Comparison of ENCODE assay signal across 17 cellular contexts in the genomic region with DNA sequence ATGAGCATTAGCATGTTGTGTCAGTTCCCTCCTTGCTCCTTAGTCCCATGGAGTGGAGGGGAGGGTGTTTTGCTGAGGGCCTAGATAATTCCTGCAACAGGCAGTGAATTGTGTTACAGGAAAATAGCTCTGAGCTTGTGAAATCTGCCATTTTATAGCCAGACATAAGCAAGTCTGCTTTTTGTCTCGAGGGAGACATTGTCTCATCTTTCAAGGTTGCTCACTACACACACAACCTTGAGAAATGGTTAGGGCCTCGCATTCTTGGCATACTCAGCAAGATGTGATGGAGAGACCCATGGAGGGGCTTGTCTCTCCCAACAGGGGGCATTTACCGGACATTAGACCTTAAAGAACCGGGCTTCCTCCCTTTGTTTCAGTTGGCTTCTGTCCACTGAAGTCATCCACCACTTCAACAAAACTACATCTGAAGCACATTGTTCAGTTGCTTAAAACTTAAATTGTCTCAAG.
DNase-seq lines count a peak whose midpoint lies in the region; ATAC-seq and TF ChIP-seq lines count a peak whose summit lies in the region.
"Had no signal": no experiment of that assay in that cellular context is flagged by ENCODE, and none has a peak within 500 bp of the region (broad histone marks: within the 10 kb centered on the region; RNA-seq: fewer than 3 reads in every experiment).

No MANE protein-coding gene starts in this region.

- H3K4me1 ChIP-seq in heart right ventricle, result peaks cover 2 to 41% (median 22%) of the 10 kb centered on the region in 9 donors
- peaks cover 0 to 17% of the 10 kb centered on the region in 2 donors for H3K4me1 ChIP-seq in right atrium auricular region
- H3K4me1 ChIP-seq in muscle layer of duodenum (ENCODE audit: control insufficient read depth in 1 of 2, insufficient read depth in 2 of 2, low read length in 2 of 2), result no peaks in the 10 kb centered on the region
- H3K4me1 ChIP-seq: tibial artery had no signal

- H3K27me3 ChIP-seq in heart right ventricle (no peaks in the 10 kb centered on the region), right atrium auricular region (no peaks in the 10 kb centered on the region), muscle layer of duodenum (ENCODE audit: low read depth, low read length) (no peaks in the 10 kb centered on the region)
- H3K27me3 ChIP-seq: colonic mucosa, tibial artery had no signal

- H3K27ac Mint-ChIP-seq in endothelial cell (ENCODE audit: unreplicated experiment), result peak overlapping the region; percentile 80
- H3K27ac Mint-ChIP-seq: activated CD8-positive, alpha-beta memory T cell treated with anti-CD3 and anti-CD28 coated beads, Interleukin-2, amount 10 ng/mL, durations not matched to agents 7 days and 5 days; activated naive CD4-positive, alpha-beta T cell treated with anti-CD3 and anti-CD28 coated beads for 36 hours; natural killer cell treated with Interleukin-12 subunit alpha and Interleukin-12 subunit beta and Interleukin-15 and Interleukin-18, amount 100 ng/mL, for 72 hours had no signal

- H3K4me3 ChIP-seq in heart right ventricle (no peak overlapping the region), right atrium auricular region (no peak overlapping the region), muscle layer of duodenum (ENCODE audit: low read depth in 1 of 2, low read length in 2 of 2) (no peak overlapping the region)
- H3K4me3 ChIP-seq: colonic mucosa, tibial artery had no signal

- DNase-seq in heart right ventricle (peak in 1 of 2 donors; percentile 15), right atrium auricular region (ENCODE audit: low spot score) (no peak), endothelial cell (ENCODE audit: low spot score) (peak; percentile 24), MV-4-11 (lab: John Stamatoyannopoulos, UW) (no peak), NK-92 (lab: John Stamatoyannopoulos, UW; ENCODE audit: unreplicated experiment) (no peak), head of caudate nucleus (no peak)
- DNase-seq: activated CD8-positive, alpha-beta memory T cell treated with anti-CD3 and anti-CD28 coated beads, Interleukin-2, amount 10 ng/mL, durations not matched to agents 7 days and 5 days; activated naive CD4-positive, alpha-beta T cell treated with anti-CD3 and anti-CD28 coated beads for 36 hours; colonic mucosa; Kasumi-1; NCI-H1930; stimulated activated CD4-positive, alpha-beta T cell treated with anti-CD3 and anti-CD28 coated beads, Interleukin-15, amount 100 ng/mL, for 24 hours; tibial artery had no signal

- no peaks in the 10 kb centered on the region for H3K9me3 Mint-ChIP-seq in endothelial cell (ENCODE audit: unreplicated experiment)
- H3K9me3 Mint-ChIP-seq: activated naive CD4-positive, alpha-beta T cell treated with anti-CD3 and anti-CD28 coated beads for 36 hours; natural killer cell treated with Interleukin-12 subunit alpha and Interleukin-12 subunit beta and Interleukin-15 and Interleukin-18, amount 100 ng/mL, for 72 hours had no signal

- H3K27me3 Mint-ChIP-seq in endothelial cell (ENCODE audit: unreplicated experiment), result peaks cover 2% of the 10 kb centered on the region

- H3K9me3 ChIP-seq in heart right ventricle, result no peaks in the 10 kb centered on the region
- H3K9me3 ChIP-seq in right atrium auricular region, result no peaks in the 10 kb centered on the region
- no peaks in the 10 kb centered on the region for H3K9me3 ChIP-seq in muscle layer of duodenum (ENCODE audit: control insufficient read depth in 1 of 2, low read length in 2 of 2)
- H3K9me3 ChIP-seq: colonic mucosa, tibial artery had no signal

- H3K4me1 Mint-ChIP-seq in endothelial cell (ENCODE audit: unreplicated experiment), result peaks cover 16% of the 10 kb centered on the region

- TF ChIP-seq CTCF in heart right ventricle (IDR thresholded peaks at IDR 0.05) (peak in 1 of 9 donors; percentile 12), right atrium auricular region (IDR thresholded peaks at IDR 0.05) (no peak), endothelial cell (IDR thresholded peaks at IDR 0.05; ENCODE audit: unreplicated experiment) (no peak)

- no peak overlapping the region for H3K4me3 Mint-ChIP-seq in endothelial cell (ENCODE audit: unreplicated experiment)
- H3K4me3 Mint-ChIP-seq: activated CD8-positive, alpha-beta memory T cell treated with anti-CD3 and anti-CD28 coated beads, Interleukin-2, amount 10 ng/mL, durations not matched to agents 7 days and 5 days; activated naive CD4-positive, alpha-beta T cell treated with anti-CD3 and anti-CD28 coated beads for 36 hours; natural killer cell treated with Interleukin-12 subunit alpha and Interleukin-12 subunit beta and Interleukin-15 and Interleukin-18, amount 100 ng/mL, for 72 hours had no signal

- no peaks in the 10 kb centered on the region for H3K36me3 Mint-ChIP-seq in endothelial cell (ENCODE audit: low read depth, unreplicated experiment)
- H3K36me3 Mint-ChIP-seq: activated CD8-positive, alpha-beta memory T cell treated with anti-CD3 and anti-CD28 coated beads, Interleukin-2, amount 10 ng/mL, durations not matched to agents 7 days and 5 days; natural killer cell treated with Interleukin-12 subunit alpha and Interleukin-12 subunit beta and Interleukin-15 and Interleukin-18, amount 100 ng/mL, for 72 hours had no signal

- intact Hi-C loops in heart right ventricle (cut with DNase I), result no loop called here
- intact Hi-C loops in head of caudate nucleus (cut with DNase I), result no loop called here

- H3K36me3 ChIP-seq in heart right ventricle (no peaks in the 10 kb centered on the region), right atrium auricular region (no peaks in the 10 kb centered on the region), muscle layer of duodenum (ENCODE audit: control insufficient read depth in 1 of 2, insufficient read depth in 2 of 2, low read length in 2 of 2) (no peaks in the 10 kb centered on the region)
- H3K36me3 ChIP-seq: colonic mucosa, tibial artery had no signal

- ATAC-seq in heart right ventricle (peak in 7 of 8 donors; percentile 29 to 80 (median 59)), GM18519 (IDR thresholded peaks at IDR 0.05; ENCODE audit: low FRiP score, unreplicated experiment) (no peak)
- ATAC-seq: activated CD8-positive, alpha-beta memory T cell treated with anti-CD3 and anti-CD28 coated beads, Interleukin-2, amount 10 ng/mL, durations not matched to agents 7 days and 5 days; natural killer cell treated with Interleukin-12 subunit alpha and Interleukin-12 subunit beta and Interleukin-15 and Interleukin-18, amount 100 ng/mL, for 72 hours had no signal

- peak overlapping the region in 8 of 10 donors; percentile 1 to 84 (median 50) for H3K27ac ChIP-seq in heart right ventricle
- peak overlapping the region in 1 of 2 donors; percentile 12 for H3K27ac ChIP-seq in right atrium auricular region
- H3K27ac ChIP-seq in muscle layer of duodenum (ENCODE audit: low read length), result peak overlapping the region; percentile 4
- H3K27ac ChIP-seq: tibial artery, VCaP had no signal

- 55 to 67% methylated on average over 4 of the region's 4 CpGs for WGBS in heart right ventricle, 2 donors
